ENCODE assay signal across 35 cellular contexts in the genomic region with DNA sequence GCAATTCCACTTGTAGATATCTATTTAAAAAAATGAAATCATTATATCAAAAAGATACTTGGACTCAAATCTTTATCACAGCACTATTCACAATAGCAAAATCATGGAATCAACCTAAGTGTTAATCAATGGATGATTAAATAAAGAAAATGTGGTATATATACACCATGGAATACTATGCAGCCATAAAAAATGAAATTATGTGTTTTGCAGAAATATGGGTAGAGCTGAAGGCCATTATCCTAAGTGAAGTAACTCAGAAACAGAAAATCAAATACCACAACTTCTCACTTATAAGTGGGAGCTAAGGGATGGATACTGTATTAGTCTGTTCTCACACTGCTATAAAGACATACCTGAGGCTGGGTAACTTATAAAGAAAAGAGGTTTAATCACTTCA.
"Had no signal": no experiment of that assay in that cellular context is flagged by ENCODE, and none has a peak within 500 bp of the region (broad histone marks: within the 10 kb centered on the region; RNA-seq: fewer than 3 reads in every experiment).

No MANE protein-coding gene starts in this region.

- H3K27ac ChIP-seq: KMS-11 had no signal

- DNase-seq: Karpas-422, Kasumi-1, MG63, MM.1S, MV-4-11, NCI-H1048, NCI-H1092, NCI-H1092 treated with DMSO at 0.1 percent for 48 hours, NCI-H1105, NCI-H1105 treated with DMSO at 0.1 percent for 48 hours, NCI-H1417, NCI-H1417 treated with DMSO at 0.1 percent for 48 hours, NCI-H1436, NCI-H1436 treated with DMSO at 0.1 percent for 48 hours, NCI-H146, NCI-H1694, NCI-H1694 treated with DMSO at 0.1 percent for 48 hours, NCI-H187, NCI-H187 treated with DMSO at 0.1 percent for 48 hours, NCI-H1930, NCI-H2029, NCI-H2029 treated with DMSO at 0.1 percent for 48 hours, NCI-H2081, NCI-H2081 treated with DMSO at 0.1 percent for 48 hours, NCI-H2107, NCI-H2171, NCI-H2171 treated with DMSO at 0.1 percent for 48 hours, NCI-H2227 treated with DMSO at 0.1 percent for 48 hours, NCI-H226, NCI-H345, NCI-H446, NCI-H446 treated with DMSO at 0.1 percent for 48 hours, NCI-H510A, NCI-H510A treated with DMSO at 0.1 percent for 48 hours had no signal

- H3K9ac ChIP-seq: KMS-11 had no signal

- H3K36me3 ChIP-seq: MG63 had no signal

- H3K9me3 ChIP-seq: MG63 had no signal

- H3K27me3 ChIP-seq: MG63 had no signal

- H3K4me2 ChIP-seq: KMS-11 had no signal

- H3K4me3 ChIP-seq: MG63 had no signal
